21 cellular contexts compared by ENCODE assay signal in genomic region chr15:40366204-40367037, GRCh38. TPM values are rescaled to one million over a fixed set of nuclear protein-coding genes. Genes with fewer than 3 reads are reported as not detected.
DNase-seq lines count a peak whose midpoint lies in the region; ATAC-seq and TF ChIP-seq lines count a peak whose summit lies in the region.
"Had no signal": no experiment of that assay in that cellular context is flagged by ENCODE, and none has a peak within 500 bp of the region (broad histone marks: within the 10 kb centered on the region; RNA-seq: fewer than 3 reads in every experiment).

No MANE protein-coding gene starts in this region.

- TF ChIP-seq EP300 in suprapubic skin (IDR thresholded peaks at IDR 0.05) = no peak

- H3K27ac Mint-ChIP-seq in activated T-cell treated with anti-CD3 and anti-CD28 coated beads, Interleukin-2, amount 50 U/mL, for 72 hours = no peak overlapping the region
- H3K27ac Mint-ChIP-seq in CD8-positive, alpha-beta T cell = no peak overlapping the region
- peak overlapping the region; percentile 93 for H3K27ac Mint-ChIP-seq in activated T-helper 17 cell treated with anti-CD3 and anti-CD28 coated beads, Interleukin-2, amount 50 U/mL, for 72 hours

- ATAC-seq in activated T-cell treated with anti-CD3 and anti-CD28 coated beads, Interleukin-2, amount 50 U/mL, for 72 hours (replicated peaks in 1 of 2) = no peak
- ATAC-seq in CD8-positive, alpha-beta T cell = no peak
- ATAC-seq in activated T-helper 17 cell treated with anti-CD3 and anti-CD28 coated beads, Interleukin-2, amount 50 U/mL, for 72 hours (replicated peaks) = no peak
- ATAC-seq in HG02678 (IDR thresholded peaks at IDR 0.05; ENCODE audit: unreplicated experiment) = no peak
- ATAC-seq: foreskin keratinocyte had no signal

- no peaks in the 10 kb centered on the region for H3K36me3 ChIP-seq in CD8-positive, alpha-beta T cell (ENCODE audit: insufficient read depth, low read length)
- H3K36me3 ChIP-seq in parathyroid adenoma (ENCODE audit: control insufficient read depth, insufficient read depth, low read length) = no peaks in the 10 kb centered on the region
- no peaks in the 10 kb centered on the region for H3K36me3 ChIP-seq in suprapubic skin
- H3K36me3 ChIP-seq: HAP-1, prostate gland, SJSA1 had no signal

- 91% methylated on average over 6 of the region's 7 CpGs for WGBS in suprapubic skin

- no peaks in the 10 kb centered on the region for H3K9me3 ChIP-seq in CD8-positive, alpha-beta T cell (ENCODE audit: low read length)
- H3K9me3 ChIP-seq in parathyroid adenoma (ENCODE audit: control insufficient read depth, low read length) (no peaks in the 10 kb centered on the region), suprapubic skin (no peaks in the 10 kb centered on the region)
- H3K9me3 ChIP-seq: HAP-1, prostate gland, SJSA1 had no signal

- no peak overlapping the region for H3K9ac ChIP-seq in parathyroid adenoma

- peak overlapping the region; percentile 50 for H2AFZ ChIP-seq in parathyroid adenoma

- H3K36me3 Mint-ChIP-seq in activated T-cell treated with anti-CD3 and anti-CD28 coated beads, Interleukin-2, amount 50 U/mL, for 72 hours (ENCODE audit: insufficient read depth in 2 of 2) = no peaks in the 10 kb centered on the region
- peaks cover 4% of the 10 kb centered on the region for H3K36me3 Mint-ChIP-seq in CD8-positive, alpha-beta T cell
- no peaks in the 10 kb centered on the region for H3K36me3 Mint-ChIP-seq in activated T-helper 17 cell treated with anti-CD3 and anti-CD28 coated beads, Interleukin-2, amount 50 U/mL, for 72 hours (ENCODE audit: low read depth)

- H3K4me1 ChIP-seq in CD8-positive, alpha-beta T cell (ENCODE audit: insufficient read depth, low read length) = peaks cover 23% of the 10 kb centered on the region
- no peaks in the 10 kb centered on the region for H3K4me1 ChIP-seq in parathyroid adenoma
- H3K4me1 ChIP-seq in suprapubic skin = peaks cover 16% of the 10 kb centered on the region

- H3K27me3 ChIP-seq in CD8-positive, alpha-beta T cell (ENCODE audit: insufficient read depth, low read length) = no peaks in the 10 kb centered on the region
- no peaks in the 10 kb centered on the region for H3K27me3 ChIP-seq in parathyroid adenoma (ENCODE audit: control insufficient read depth, insufficient read depth, low read length)
- H3K27me3 ChIP-seq in suprapubic skin = no peaks in the 10 kb centered on the region
- H3K27me3 ChIP-seq: foreskin keratinocyte, SJSA1 had no signal

- no peaks in the 10 kb centered on the region for H3K9me3 Mint-ChIP-seq in activated T-cell treated with anti-CD3 and anti-CD28 coated beads, Interleukin-2, amount 50 U/mL, for 72 hours
- no peaks in the 10 kb centered on the region for H3K9me3 Mint-ChIP-seq in CD8-positive, alpha-beta T cell
- no peaks in the 10 kb centered on the region for H3K9me3 Mint-ChIP-seq in activated T-helper 17 cell treated with anti-CD3 and anti-CD28 coated beads, Interleukin-2, amount 50 U/mL, for 72 hours
- H3K9me3 Mint-ChIP-seq: activated CD4-positive, alpha-beta T cell treated with anti-CD3 and anti-CD28 coated beads, Interleukin-2, amount 10 ng/mL, durations not matched to agents 24 days and 14 days had no signal

- no peaks in the 10 kb centered on the region for H3K79me2 ChIP-seq in parathyroid adenoma

- peaks cover 19% of the 10 kb centered on the region for H3K4me1 Mint-ChIP-seq in activated T-cell treated with anti-CD3 and anti-CD28 coated beads, Interleukin-2, amount 50 U/mL, for 72 hours (ENCODE audit: low read depth)
- H3K4me1 Mint-ChIP-seq in CD8-positive, alpha-beta T cell (ENCODE audit: low read depth) = peaks cover 19% of the 10 kb centered on the region
- H3K4me1 Mint-ChIP-seq in activated T-helper 17 cell treated with anti-CD3 and anti-CD28 coated beads, Interleukin-2, amount 50 U/mL, for 72 hours = peaks cover 10% of the 10 kb centered on the region

- no peak overlapping the region for H3K4me3 ChIP-seq in CD8-positive, alpha-beta T cell (ENCODE audit: low read depth, low read length)
- no peak overlapping the region for H3K4me3 ChIP-seq in parathyroid adenoma (ENCODE audit: low read depth, low read length)
- H3K4me3 ChIP-seq in suprapubic skin = no peak overlapping the region
- H3K4me3 ChIP-seq: HAP-1, prostate gland, SJSA1 had no signal

- CTCF ChIA-PET in CD8-positive, alpha-beta T cell (lab: Charles Lee) = interaction anchor here (0.6 to 7.0 kb wide), 11 partner anchors 11 to 140 kb away, joined by 3 to 126 read pairs (median 5); partner anchors contain the start of genes CCDC9B and IVD

- intact Hi-C loops in CD8-positive, alpha-beta T cell (cut with DNase I, micrococcal nuclease) = no loop called here

- no peaks in the 10 kb centered on the region for H3K27me3 Mint-ChIP-seq in activated T-cell treated with anti-CD3 and anti-CD28 coated beads, Interleukin-2, amount 50 U/mL, for 72 hours (ENCODE audit: low read depth)
- H3K27me3 Mint-ChIP-seq in CD8-positive, alpha-beta T cell (ENCODE audit: low read depth) = no peaks in the 10 kb centered on the region
- H3K27me3 Mint-ChIP-seq in activated T-helper 17 cell treated with anti-CD3 and anti-CD28 coated beads, Interleukin-2, amount 50 U/mL, for 72 hours = no peaks in the 10 kb centered on the region

- no peak for TF ChIP-seq POLR2A in suprapubic skin (IDR thresholded peaks at IDR 0.05)

- no peak overlapping the region for H3K27ac ChIP-seq in CD8-positive, alpha-beta T cell (ENCODE audit: low read depth, low read length)
- peak overlapping the region; percentile 82 for H3K27ac ChIP-seq in parathyroid adenoma
- no peak overlapping the region for H3K27ac ChIP-seq in suprapubic skin
- H3K27ac ChIP-seq: foreskin keratinocyte, SJSA1 had no signal

- H3K4me3 Mint-ChIP-seq in activated T-cell treated with anti-CD3 and anti-CD28 coated beads, Interleukin-2, amount 50 U/mL, for 72 hours = peak overlapping the region; percentile 14 to 73
- H3K4me3 Mint-ChIP-seq in CD8-positive, alpha-beta T cell = peak overlapping the region; percentile 83
- H3K4me3 Mint-ChIP-seq in activated T-helper 17 cell treated with anti-CD3 and anti-CD28 coated beads, Interleukin-2, amount 50 U/mL, for 72 hours = peak overlapping the region; percentile 94

- no peak for TF ChIP-seq CTCF in CD8-positive, alpha-beta T cell (IDR thresholded peaks at IDR 0.05)
- no peak for TF ChIP-seq CTCF in parathyroid adenoma (IDR thresholded peaks at IDR 0.05)
- TF ChIP-seq CTCF in suprapubic skin (IDR thresholded peaks at IDR 0.05) = no peak

- DNase-seq in activated T-cell treated with anti-CD3 and anti-CD28 coated beads, Interleukin-2, amount 50 U/mL, for 72 hours = no peak
- no peak for DNase-seq in activated T-cell treated with anti-CD3 and anti-CD28 coated beads, Interleukin-2, amount 50 U/mL, for 48 hours
- DNase-seq in CD8-positive, alpha-beta T cell = no peak
- DNase-seq in suprapubic skin (ENCODE audit: low spot score in 2 of 2) = no peak
- no peak for DNase-seq in DMS114 treated with DMSO at 0.1 percent for 48 hours (lab: John Stamatoyannopoulos, UW; ENCODE audit: unreplicated experiment)
- DNase-seq: activated CD4-positive, alpha-beta T cell treated with anti-CD3 and anti-CD28 coated beads, Interleukin-2, amount 10 ng/mL, durations not matched to agents 24 days and 14 days; DMS153; foreskin keratinocyte; NCI-H510A; stimulated activated CD4-positive, alpha-beta T cell treated with anti-CD3 and anti-CD28 coated beads, Interleukin-15, amount 100 ng/mL, for 24 hours had no signal

- no peak overlapping the region for H3K4me2 ChIP-seq in parathyroid adenoma (ENCODE audit: low read length)

- POLR2A ChIA-PET in CD8-positive, alpha-beta T cell (lab: Charles Lee) = interaction anchor here (0.6 to 3.0 kb wide), 4 partner anchors 9 to 56 kb away, joined by 3 to 19 read pairs (median 10); partner anchors contain the start of genes DISP2 and IVD

RNA-seq across cellular contexts. Expression of gene DISP2, which starts 8.4 kb away (rescaled TPM):
- total RNA-seq in activated T-cell treated with anti-CD3 and anti-CD28 coated beads, Interleukin-2, amount 50 U/mL, for 72 hours = under 1 TPM; 0.19 to 0.34 TPM
- total RNA-seq in CD8-positive, alpha-beta T cell = under 1 TPM; 0.05 to 0.25 TPM
- 1 to 10 TPM in 1 of 2 donors, under 1 TPM in 1; 0.11 to 1.6 TPM for total RNA-seq in activated T-helper 17 cell treated with anti-CD3 and anti-CD28 coated beads, Interleukin-2, amount 50 U/mL, for 72 hours
- under 1 TPM in 3 of 4 donors, not detected in 1; 0.04 to 0.21 (median 0.05) TPM for total RNA-seq in suprapubic skin

RNA-seq across cellular contexts. Expression of gene PHGR1, which starts 15.6 kb away (rescaled TPM):
- total RNA-seq in activated T-cell treated with anti-CD3 and anti-CD28 coated beads, Interleukin-2, amount 50 U/mL, for 72 hours = not detected
- not detected for total RNA-seq in CD8-positive, alpha-beta T cell
- not detected for total RNA-seq in activated T-helper 17 cell treated with anti-CD3 and anti-CD28 coated beads, Interleukin-2, amount 50 U/mL, for 72 hours
- not detected for total RNA-seq in suprapubic skin
- total RNA-seq: activated CD4-positive, alpha-beta T cell treated with anti-CD3 and anti-CD28 coated beads, Interleukin-2, amount 10 ng/mL, durations not matched to agents 24 days and 14 days; endothelial cell of umbilical vein; foreskin keratinocyte; HT1080; left lobe of liver; M059J; OCI-LY7; prostate gland; SJSA1 had no signal

RNA-seq across cellular contexts. Expression of gene KNSTRN, which starts 16.1 kb away (rescaled TPM):
- 10 to 100 TPM; 47.3 to 61.5 TPM for total RNA-seq in activated T-cell treated with anti-CD3 and anti-CD28 coated beads, Interleukin-2, amount 50 U/mL, for 72 hours
- 1 to 10 TPM; 3.8 to 5.4 TPM for total RNA-seq in CD8-positive, alpha-beta T cell
- total RNA-seq in activated T-helper 17 cell treated with anti-CD3 and anti-CD28 coated beads, Interleukin-2, amount 50 U/mL, for 72 hours = 10 to 100 TPM; 48.5 to 65.9 TPM
- total RNA-seq in suprapubic skin = 10 to 100 TPM; 13.5 to 24.3 (median 18.9) TPM

RNA-seq across cellular contexts. Expression of gene CCDC9B, which starts 25.7 kb away (rescaled TPM):
- total RNA-seq in activated T-cell treated with anti-CD3 and anti-CD28 coated beads, Interleukin-2, amount 50 U/mL, for 72 hours = 1 to 10 TPM; 1.0 to 1.6 TPM
- total RNA-seq in CD8-positive, alpha-beta T cell = 1 to 10 TPM in 1 of 2 experiments, under 1 TPM in 1; 0.60 to 1.1 TPM
- total RNA-seq in activated T-helper 17 cell treated with anti-CD3 and anti-CD28 coated beads, Interleukin-2, amount 50 U/mL, for 72 hours = 1 to 10 TPM in 1 of 2 donors, under 1 TPM in 1; 0.78 to 2.7 TPM
- 10 to 100 TPM in 2 of 4 donors, 1 to 10 TPM in 2; 6.1 to 47.9 (median 10.9) TPM for total RNA-seq in suprapubic skin

RNA-seq across cellular contexts. Expression of gene IVD, which starts 39.2 kb away (rescaled TPM):
- total RNA-seq in activated T-cell treated with anti-CD3 and anti-CD28 coated beads, Interleukin-2, amount 50 U/mL, for 72 hours = 10 to 100 TPM; 61.2 to 75.5 TPM
- 10 to 100 TPM; 46.6 to 54.9 TPM for total RNA-seq in CD8-positive, alpha-beta T cell
- total RNA-seq in activated T-helper 17 cell treated with anti-CD3 and anti-CD28 coated beads, Interleukin-2, amount 50 U/mL, for 72 hours = 10 to 100 TPM; 48.8 to 57.9 TPM
- 10 to 100 TPM in 2 of 4 donors, 1 to 10 TPM in 2; 7.7 to 18.3 (median 13.3) TPM for total RNA-seq in suprapubic skin

Comparison
In these comparisons a context has a peak if more than half of its experiments do, and no peak if none do; other contexts are left out.
1. H3K4me3 Mint-ChIP-seq: peak in every context shown above with its lines; median percentile 94 in activated T-helper 17 cell treated with anti-CD3 and anti-CD28 coated beads, Interleukin-2, amount 50 U/mL, for 72 hours; 83 in CD8-positive, alpha-beta T cell; 44 in activated T-cell treated with anti-CD3 and anti-CD28 coated beads, Interleukin-2, amount 50 U/mL, for 72 hours.